ENCODE assay signal across 8 cellular contexts in the genomic region with DNA sequence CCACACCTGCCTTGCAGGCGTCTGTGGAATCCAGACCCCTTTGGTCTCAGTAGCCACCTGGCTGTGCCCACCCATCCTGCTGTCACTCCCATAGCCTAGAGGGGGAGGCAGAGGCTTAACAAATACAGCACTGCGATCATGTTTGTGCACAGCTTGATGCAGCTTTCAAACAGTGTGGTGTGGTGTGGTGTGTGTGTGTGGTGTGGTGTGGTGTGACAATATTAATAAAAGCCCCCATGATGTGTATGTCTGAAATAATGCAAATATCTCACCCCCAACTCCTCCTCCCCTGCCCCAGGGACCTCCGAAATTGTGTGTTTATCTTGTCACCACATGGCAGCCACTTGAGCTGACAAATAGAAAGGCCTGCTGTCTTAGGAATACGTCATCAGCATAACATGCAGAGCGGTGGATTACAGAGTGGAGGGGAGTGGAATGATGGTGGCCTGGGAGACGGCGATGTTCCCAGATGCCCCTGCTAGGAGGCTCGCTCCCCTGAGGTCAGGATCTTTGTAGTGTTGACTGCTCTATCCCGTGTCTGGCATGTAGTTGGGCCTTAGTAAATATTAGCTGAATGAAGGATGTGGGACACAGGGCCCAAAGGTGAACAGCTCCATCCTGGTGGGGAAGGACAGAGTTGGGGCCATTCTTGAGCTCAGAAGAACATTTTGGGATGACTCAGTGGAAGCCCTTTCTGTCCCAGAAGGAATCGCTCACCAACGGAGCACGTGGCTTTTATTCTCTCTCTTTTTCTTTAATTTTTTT. TPM values are rescaled to one million over a fixed set of nuclear protein-coding genes. Genes with fewer than 3 reads are reported as not detected.
DNase-seq lines count a peak whose midpoint lies in the region; ATAC-seq, FAIRE-seq and TF ChIP-seq lines count a peak whose summit lies in the region.

No MANE protein-coding gene starts in this region.

- H3K9me3 ChIP-seq in HEK293 (ENCODE audit: control insufficient read depth, insufficient read depth, low read depth, low read length) (no peaks in the 10 kb centered on the region), endothelial cell of umbilical vein (replicated peaks; ENCODE audit: control insufficient read depth, insufficient read depth, low read length) (no peaks in the 10 kb centered on the region)

- H3K36me3 Mint-ChIP-seq in natural killer cell, result no peaks in the 10 kb centered on the region

- DNase-seq in C1 segment of cervical spinal cord (lab: John Stamatoyannopoulos, UW), result peak in 9 of 14 donors; percentile 27 to 74 (median 66)
- DNase-seq in SK-N-DZ (ENCODE audit: low spot score), result peak; percentile 77
- no peak for DNase-seq in endothelial cell of umbilical vein (ENCODE audit: low read depth, low spot score)
- DNase-seq in natural killer cell, result no peak
- DNase-seq in HK-2 (ENCODE audit: unreplicated experiment), result no peak

- peak; percentile 12 for FAIRE-seq in endothelial cell of umbilical vein (lab: Jason Lieb, UNC)

- no peaks in the 10 kb centered on the region for H3K27me3 ChIP-seq in endothelial cell of umbilical vein (ENCODE audit: control insufficient read depth in 2 of 2, insufficient read depth in 2 of 2, low read length in 2 of 2)

- H3K4me1 ChIP-seq in HEK293 (ENCODE audit: control insufficient read depth, insufficient read depth, low read length) (peaks cover 12% of the 10 kb centered on the region), endothelial cell of umbilical vein (ENCODE audit: control insufficient read depth, extremely low read depth, insufficient read depth, low read length) (peaks cover 17% of the 10 kb centered on the region)

- CTCF ChIA-PET in HEK293 (lab: Yijun Ruan, JAX) (interaction anchor here (0.6 to 7.0 kb wide), 11 partner anchors 9 to 1206 kb away, joined by 3 to 138 read pairs (median 4); partner anchors contain the start of gene LGALS1), endothelial cell of umbilical vein (lab: Charles Lee) (interaction anchor here (0.6 to 8.6 kb wide), 11 partner anchors 10 to 202 kb away, joined by 3 to 220 read pairs (median 11); partner anchors contain the start of genes LGALS1 and NOL12)

- POLR2A ChIA-PET in HEK293 (lab: Yijun Ruan, JAX) (interaction anchor here (0.6 to 6.5 kb wide), 14 partner anchors 10 to 462 kb away, joined by 3 to 85 read pairs (median 6); partner anchors contain the start of genes GCAT, GGA1, LGALS1 and NOL12), endothelial cell of umbilical vein (lab: Charles Lee) (interaction anchor here (1.2 kb wide), 1 partner anchor 20 kb away, joined by 5 read pairs; no protein-coding TSS in a partner anchor)

- BruUV-seq in endothelial cell of umbilical vein (replicated peaks; lab: Mats Ljungman, UMichigan), result no TSS peak

- H3K9me1 ChIP-seq in endothelial cell of umbilical vein (replicated peaks; ENCODE audit: control insufficient read depth, extremely low read depth, insufficient read depth, low read length), result no peaks in the 10 kb centered on the region

- H3K4me1 Mint-ChIP-seq in natural killer cell, result peaks cover 41 to 51% of the 10 kb centered on the region in 2 donors

- peak overlapping the region; percentile 70 to 77 for H3K27ac Mint-ChIP-seq in natural killer cell

- H3K4me2 ChIP-seq in endothelial cell of umbilical vein (ENCODE audit: insufficient read depth, low read length), result no peak overlapping the region

- H3K9ac ChIP-seq in endothelial cell of umbilical vein (replicated peaks; ENCODE audit: extremely low read depth, insufficient read depth, low read length), result no peak overlapping the region

- TF ChIP-seq CTCF in HEK293 (tag by site-specific recombination; IDR thresholded peaks at IDR 0.05) (peak; percentile 55), endothelial cell of umbilical vein (IDR thresholded peaks at IDR 0.05; ENCODE audit: extremely low read depth in 1 of 2, insufficient read depth in 1 of 2, low read depth in 1 of 2, low read length in 2 of 2) (peak; percentile 28 to 29), natural killer cell (IDR thresholded peaks at IDR 0.05) (peak; percentile 25)

- H3K4me3 ChIP-seq in HEK293 (ENCODE audit: low read depth, low read length) (peak overlapping the region; percentile 14), endothelial cell of umbilical vein (replicated peaks in 1 of 3; ENCODE audit: insufficient read depth in 1 of 3, low read depth in 1 of 3, low read length in 3 of 3) (no peak overlapping the region)

- no peaks in the 10 kb centered on the region for H3K9me3 Mint-ChIP-seq in natural killer cell

- intact Hi-C loops in endothelial cell of umbilical vein (cut with micrococcal nuclease) (no loop called here), natural killer cell (cut with micrococcal nuclease) (loop anchor here (1.0 kb wide), 1 partner anchor 20 kb away; no protein-coding TSS in a partner anchor)

- H3K4me3 Mint-ChIP-seq in natural killer cell, result peak overlapping the region; percentile 47

- peaks cover 3 to 26% of the 10 kb centered on the region in 2 experiments; a peak in 2 of 3 replicates for H3K36me3 ChIP-seq in HEK293 (ENCODE audit: control insufficient read depth in 2 of 2, insufficient read depth in 1 of 2, low read length in 2 of 2)
- H3K36me3 ChIP-seq in endothelial cell of umbilical vein (ENCODE audit: control insufficient read depth in 2 of 2, extremely low read depth in 1 of 2, insufficient read depth in 2 of 2, low read length in 2 of 2), result peaks cover 0 to 10% of the 10 kb centered on the region in 2 experiments

- TF ChIP-seq POLR2A in endothelial cell of umbilical vein (IDR thresholded peaks at IDR 0.05; ENCODE audit: low read depth, low read length), result no peak

- no peaks in the 10 kb centered on the region for H3K27me3 Mint-ChIP-seq in natural killer cell (ENCODE audit: low read depth in 2 of 2)

- peaks cover 32% of the 10 kb centered on the region for H3K79me2 ChIP-seq in endothelial cell of umbilical vein (ENCODE audit: control insufficient read depth, insufficient read depth, low read length)

- dilution Hi-C loops in endothelial cell of umbilical vein (cut with MboI; ENCODE audit: extremely low pct_ligation_motif_present, low sequenced_read_pairs), result no loop called here

- H3K27ac ChIP-seq in HEK293 (ENCODE audit: extremely low read depth, low read depth, low read length), result peak overlapping the region; percentile 40
- no peak overlapping the region for H3K27ac ChIP-seq in endothelial cell of umbilical vein (ENCODE audit: insufficient read depth, low read depth, low read length)

- H2AFZ ChIP-seq in endothelial cell of umbilical vein (ENCODE audit: low read depth, low read length), result no peak overlapping the region

- H4K20me1 ChIP-seq in endothelial cell of umbilical vein (replicated peaks; ENCODE audit: control insufficient read depth, extremely low read depth, insufficient read depth, low read length), result no peaks in the 10 kb centered on the region

- ATAC-seq in natural killer cell (peak in 1 of 3 donors; percentile 6), GM21619 (IDR thresholded peaks at IDR 0.05; ENCODE audit: unreplicated experiment) (no peak), GM21390 (IDR thresholded peaks at IDR 0.05; ENCODE audit: unreplicated experiment) (no peak)

RNA-seq across cellular contexts. Expression of gene PDXP, which starts 2.8 kb away (rescaled TPM):
- polyA plus RNA-seq in SK-N-DZ (2014; cell fraction: cytosol; rRNA removed), result 118 and 143 TPM in 2 replicates
- 74.2 and 93.5 TPM in 2 replicates for polyA plus RNA-seq in SK-N-DZ (2014; cell fraction: nucleus; rRNA removed)
- 14.8 and 18.0 TPM in 2 replicates for total RNA-seq in endothelial cell of umbilical vein
- polyA plus RNA-seq in endothelial cell of umbilical vein, result 20.0 and 22.6 TPM in 2 replicates
- 17.7 and 18.2 TPM in 2 replicates for polyA plus RNA-seq in endothelial cell of umbilical vein (2011; cell fraction: cytosol; rRNA removed)
- polyA plus RNA-seq in endothelial cell of umbilical vein (2011; cell fraction: nucleus; rRNA removed), result 6.1 and 6.5 TPM in 2 replicates
- 10.5 and 13.7 TPM in 2 replicates for polyA plus RNA-seq in endothelial cell of umbilical vein (2012)
- polyA minus RNA-seq in endothelial cell of umbilical vein, result 9.2 and 10.3 TPM in 2 replicates
- polyA minus RNA-seq in endothelial cell of umbilical vein (2011; cell fraction: cytosol; rRNA and poly(A)+ RNA removed), result 29.8 TPM
- 2.7 and 4.6 TPM in 2 replicates for polyA minus RNA-seq in endothelial cell of umbilical vein (2011; cell fraction: nucleus; rRNA and poly(A)+ RNA removed)
- total RNA-seq in natural killer cell, result 10 to 100 TPM in 2 of 3 donors, 1 to 10 TPM in 1; 8.3 to 14.2 (median 13.4) TPM

RNA-seq across cellular contexts. Expression of gene LGALS1, which starts 14.1 kb away (rescaled TPM):
- polyA plus RNA-seq in SK-N-DZ (2014; cell fraction: cytosol; rRNA removed), result 267 and 474 TPM in 2 replicates
- polyA plus RNA-seq in SK-N-DZ (2014; cell fraction: nucleus; rRNA removed), result 133 and 199 TPM in 2 replicates
- total RNA-seq in endothelial cell of umbilical vein (2,698 and 3,340 TPM in 2 replicates), natural killer cell (100 to 1,000 TPM; 195 to 218 (median 214) TPM)
- 13,642 and 14,745 TPM in 2 replicates for polyA plus RNA-seq in endothelial cell of umbilical vein
- polyA plus RNA-seq in endothelial cell of umbilical vein (2011; cell fraction: cytosol; rRNA removed), result 7,658 and 7,748 TPM in 2 replicates
- 1,908 and 1,936 TPM in 2 replicates for polyA plus RNA-seq in endothelial cell of umbilical vein (2011; cell fraction: nucleus; rRNA removed)
- polyA plus RNA-seq in endothelial cell of umbilical vein (2012), result 4,419 and 5,787 TPM in 2 replicates
- polyA minus RNA-seq in endothelial cell of umbilical vein, result 3,664 and 4,504 TPM in 2 replicates
- polyA minus RNA-seq in endothelial cell of umbilical vein (2011; cell fraction: cytosol; rRNA and poly(A)+ RNA removed), result 162 TPM
- 352 and 404 TPM in 2 replicates for polyA minus RNA-seq in endothelial cell of umbilical vein (2011; cell fraction: nucleus; rRNA and poly(A)+ RNA removed)

RNA-seq across cellular contexts. Expression of gene SH3BP1, which starts 21.9 kb away (rescaled TPM):
- polyA plus RNA-seq in SK-N-DZ (2014; cell fraction: cytosol; rRNA removed), result 16.5 and 22.0 TPM in 2 replicates
- 17.6 and 25.1 TPM in 2 replicates for polyA plus RNA-seq in SK-N-DZ (2014; cell fraction: nucleus; rRNA removed)
- 2.8 and 4.3 TPM in 2 replicates for total RNA-seq in endothelial cell of umbilical vein
- 2.3 and 4.2 TPM in 2 replicates for polyA plus RNA-seq in endothelial cell of umbilical vein
- polyA plus RNA-seq in endothelial cell of umbilical vein (2011; cell fraction: cytosol; rRNA removed), result 4.8 and 5.9 TPM in 2 replicates
- polyA plus RNA-seq in endothelial cell of umbilical vein (2011; cell fraction: nucleus; rRNA removed), result 7.6 and 9.2 TPM in 2 replicates
- polyA plus RNA-seq in endothelial cell of umbilical vein (2012), result 9.5 and 10.4 TPM in 2 replicates
- 5.3 and 7.2 TPM in 2 replicates for polyA minus RNA-seq in endothelial cell of umbilical vein
- not detected for polyA minus RNA-seq in endothelial cell of umbilical vein (2011; cell fraction: cytosol; rRNA and poly(A)+ RNA removed)
- polyA minus RNA-seq in endothelial cell of umbilical vein (2011; cell fraction: nucleus; rRNA and poly(A)+ RNA removed), result 1.5 and 3.1 TPM in 2 replicates
- total RNA-seq in natural killer cell, result 100 to 1,000 TPM; 163 to 189 (median 163) TPM

RNA-seq across cellular contexts. Expression of gene NOL12, which starts 24.8 kb away (rescaled TPM):
- polyA plus RNA-seq in SK-N-DZ (2014; cell fraction: cytosol; rRNA removed), result 66.1 and 69.1 TPM in 2 replicates
- 81.1 and 85.1 TPM in 2 replicates for polyA plus RNA-seq in SK-N-DZ (2014; cell fraction: nucleus; rRNA removed)
- total RNA-seq in endothelial cell of umbilical vein (29.1 and 31.5 TPM in 2 replicates), natural killer cell (10 to 100 TPM; 28.0 to 45.1 (median 39.0) TPM)
- 22.0 and 23.2 TPM in 2 replicates for polyA plus RNA-seq in endothelial cell of umbilical vein
- polyA plus RNA-seq in endothelial cell of umbilical vein (2011; cell fraction: cytosol; rRNA removed), result 28.0 and 29.6 TPM in 2 replicates
- 38.0 and 54.7 TPM in 2 replicates for polyA plus RNA-seq in endothelial cell of umbilical vein (2011; cell fraction: nucleus; rRNA removed)
- 14.6 and 17.9 TPM in 2 replicates for polyA plus RNA-seq in endothelial cell of umbilical vein (2012)
- polyA minus RNA-seq in endothelial cell of umbilical vein, result 11.6 and 13.0 TPM in 2 replicates
- polyA minus RNA-seq in endothelial cell of umbilical vein (2011; cell fraction: cytosol; rRNA and poly(A)+ RNA removed), result 10.0 TPM
- polyA minus RNA-seq in endothelial cell of umbilical vein (2011; cell fraction: nucleus; rRNA and poly(A)+ RNA removed), result 8.0 and 12.8 TPM in 2 replicates

RNA-seq across cellular contexts. Expression of gene TRIOBP, which starts 35.5 kb away (rescaled TPM):
- 29.9 and 30.5 TPM in 2 replicates for polyA plus RNA-seq in SK-N-DZ (2014; cell fraction: cytosol; rRNA removed)
- 38.1 and 57.4 TPM in 2 replicates for polyA plus RNA-seq in SK-N-DZ (2014; cell fraction: nucleus; rRNA removed)
- total RNA-seq in endothelial cell of umbilical vein (104 TPM in 2 replicates), natural killer cell (10 to 100 TPM; 25.1 to 38.5 (median 25.8) TPM)
- polyA plus RNA-seq in endothelial cell of umbilical vein, result 53.8 and 60.6 TPM in 2 replicates
- 63.6 and 79.0 TPM in 2 replicates for polyA plus RNA-seq in endothelial cell of umbilical vein (2011; cell fraction: cytosol; rRNA removed)
- 47.6 and 54.0 TPM in 2 replicates for polyA plus RNA-seq in endothelial cell of umbilical vein (2011; cell fraction: nucleus; rRNA removed)
- 54.5 and 57.2 TPM in 2 replicates for polyA plus RNA-seq in endothelial cell of umbilical vein (2012)
- 107 and 137 TPM in 2 replicates for polyA minus RNA-seq in endothelial cell of umbilical vein
- polyA minus RNA-seq in endothelial cell of umbilical vein (2011; cell fraction: cytosol; rRNA and poly(A)+ RNA removed), result 14.3 TPM
- polyA minus RNA-seq in endothelial cell of umbilical vein (2011; cell fraction: nucleus; rRNA and poly(A)+ RNA removed), result 37.7 and 39.5 TPM in 2 replicates

Comparison
In these comparisons a context has a peak if more than half of its experiments do, and no peak if none do; other contexts are left out.
1. DNase-seq: peak in C1 segment of cervical spinal cord (9 of 14) and SK-N-DZ (single experiment); none in endothelial cell of umbilical vein (single experiment), natural killer cell (single experiment) and HK-2 (single experiment).
2. RNA of gene LGALS1, which starts 14.1 kb away (total RNA-seq): 2,698 to 3,340 TPM in endothelial cell of umbilical vein; 195 to 218 TPM in natural killer cell; every median in the first group is over 10 times any median in the second.
3. RNA of gene SH3BP1, which starts 21.9 kb away (total RNA-seq): 163 to 189 TPM in natural killer cell; 2.8 to 4.3 TPM in endothelial cell of umbilical vein; every median in the first group is over 10 times any median in the second.
4. Peak in every context shown above with its lines, with median percentiles within 50 percentile points of each other: CTCF ChIP-seq.